13 cellular contexts compared by ENCODE assay signal in the genomic region with DNA sequence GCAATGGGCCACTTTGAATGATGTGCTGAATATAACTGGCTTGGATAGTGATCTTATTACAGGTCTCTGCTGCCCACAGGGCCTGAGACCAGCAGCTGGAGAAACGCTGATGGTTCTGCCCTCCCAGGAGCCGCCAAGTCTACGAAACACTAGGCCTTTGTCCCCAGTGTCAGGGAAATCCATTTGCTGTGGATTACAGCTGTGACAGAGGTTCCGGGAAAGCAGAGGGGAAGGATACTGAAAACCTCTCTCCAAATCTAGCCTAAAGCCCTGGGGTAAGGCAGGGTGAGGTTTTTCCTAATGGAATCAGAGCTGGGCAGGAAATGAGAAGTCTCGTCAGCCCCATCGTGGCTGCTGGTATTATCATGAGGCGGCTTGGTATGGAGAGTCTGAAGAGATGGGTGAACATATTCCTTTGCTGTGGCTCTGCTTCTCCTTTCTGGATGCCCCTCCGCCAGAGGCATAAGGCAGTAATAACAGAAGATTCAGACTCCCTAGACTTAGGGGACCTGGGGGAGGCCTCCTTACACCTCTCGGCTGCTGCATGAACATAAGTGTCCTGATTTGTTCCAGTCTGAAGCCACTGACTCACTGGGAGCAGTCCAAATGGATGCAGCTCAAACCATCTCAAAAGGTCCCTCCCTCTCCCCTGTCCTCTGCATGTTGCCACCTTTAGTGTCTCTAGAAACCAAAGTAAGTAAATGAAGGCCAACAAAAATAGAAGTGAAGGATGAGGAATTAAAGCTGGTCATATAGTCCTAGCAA. TPM values are rescaled to one million over a fixed set of nuclear protein-coding genes. Genes with fewer than 3 reads are reported as not detected.
DNase-seq lines count a peak whose midpoint lies in the region; ATAC-seq lines count a peak whose summit lies in the region.
"Had no signal": no experiment of that assay in that cellular context is flagged by ENCODE, and none has a peak within 500 bp of the region (broad histone marks: within the 10 kb centered on the region; RNA-seq: fewer than 3 reads in every experiment).

No MANE protein-coding gene starts in this region.

- H3K9me3 ChIP-seq in adipocyte (ENCODE audit: control insufficient read depth, low read length), result no peaks in the 10 kb centered on the region

- H3K27me3 ChIP-seq in adipocyte (replicated peaks; ENCODE audit: control insufficient read depth, insufficient read depth, low read length), result no peaks in the 10 kb centered on the region
- H3K27me3 ChIP-seq: cardiac muscle cell had no signal

- intact Hi-C loops in left cardiac atrium (cut with DNase I), result no loop called here

- no peak overlapping the region for H3K4me3 ChIP-seq in adipocyte (ENCODE audit: low read length)
- H3K4me3 ChIP-seq: cardiac muscle cell had no signal

- ATAC-seq in left cardiac atrium (peak; percentile 46 to 61), HG02938 (IDR thresholded peaks at IDR 0.05; ENCODE audit: unreplicated experiment) (no peak), GM18519 (IDR thresholded peaks at IDR 0.05; ENCODE audit: low FRiP score, unreplicated experiment) (no peak)
- ATAC-seq: esophagus mucosa; stimulated activated memory B cell treated with anti-CD40 and anti-IgM and Interleukin-4, amounts not matched to agents 10 μg/mL and 1 μg/mL and 100 μg/mL, for 72 hours had no signal

- DNase-seq in Daoy (ENCODE audit: low read depth) (peak; percentile 55), adipocyte (ENCODE audit: low read depth) (no peak), left cardiac atrium (peak; percentile 59), pons (ENCODE audit: low spot score) (peak; percentile 95), NK-92 (lab: John Stamatoyannopoulos, UW; ENCODE audit: unreplicated experiment) (no peak), H4 (ENCODE audit: low spot score) (no peak)
- DNase-seq: activated CD4-positive, alpha-beta T cell treated with anti-CD3 and anti-CD28 coated beads, Interleukin-2, amount 10 ng/mL, durations not matched to agents 24 days and 14 days; stimulated activated CD4-positive, alpha-beta T cell treated with anti-CD3 and anti-CD28 coated beads, Interleukin-1b, Interleukin-23, amount 100 ng/mL, for 48 hours had no signal

- H3K9ac ChIP-seq in adipocyte (ENCODE audit: low read length), result peak overlapping the region; percentile 65

- H3K4me1 ChIP-seq in adipocyte (ENCODE audit: control insufficient read depth, insufficient read depth, low read length), result peaks cover 78% of the 10 kb centered on the region

- no peaks in the 10 kb centered on the region for H3K36me3 ChIP-seq in adipocyte (ENCODE audit: control insufficient read depth, insufficient read depth, low read length, severe bottlenecking)
- H3K36me3 ChIP-seq: cardiac muscle cell had no signal

RNA-seq across cellular contexts. Expression of a gene that starts 48.1 kb away (rescaled TPM):
- total RNA-seq in Daoy (2014; rRNA removed; shearing (Covaris generic)), result 101 and 108 TPM in 2 replicates
- 100 to 1,000 TPM in 1 of 2 donors, 10 to 100 TPM in 1; 75.0 to 139 TPM for total RNA-seq in left cardiac atrium
- total RNA-seq in H4 (2014; rRNA removed; shearing (Covaris generic)), result 56.3 and 60.7 TPM in 2 replicates

Comparison
In these comparisons a context has a peak if more than half of its experiments do, and no peak if none do; other contexts are left out.
1. DNase-seq: peak in Daoy (single experiment), left cardiac atrium (single experiment) and pons (single experiment); none in adipocyte (single experiment), NK-92 (single experiment) and H4 (single experiment).
2. ATAC-seq: peak in left cardiac atrium (2 of 2); none in HG02938 (single experiment) and GM18519 (single experiment).